Comparison of ENCODE assay signal across 11 cellular contexts in the genomic region with DNA sequence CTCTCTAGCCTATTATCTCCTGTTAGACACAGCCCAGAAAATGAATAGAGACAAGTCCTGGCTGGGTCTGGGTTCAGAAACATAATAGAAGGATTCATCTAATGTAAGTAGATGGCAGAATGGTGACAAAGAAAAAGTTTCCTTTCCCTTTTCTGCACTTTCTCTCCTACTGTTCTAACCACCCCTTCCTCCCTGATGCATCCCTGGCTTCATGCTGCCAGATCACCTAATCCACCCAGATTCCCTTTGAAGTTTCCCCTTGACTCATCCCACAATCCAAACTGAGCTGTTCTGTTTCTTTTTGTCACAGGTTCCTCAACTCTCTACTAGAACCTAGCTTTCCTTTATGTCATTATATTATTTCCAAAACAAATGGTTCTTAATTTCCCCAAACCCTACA. TPM values are rescaled to one million over a fixed set of nuclear protein-coding genes. Genes with fewer than 3 reads are reported as not detected.
DNase-seq lines count a peak whose midpoint lies in the region; ATAC-seq and TF ChIP-seq lines count a peak whose summit lies in the region.
"Had no signal": no experiment of that assay in that cellular context is flagged by ENCODE, and none has a peak within 500 bp of the region (broad histone marks: within the 10 kb centered on the region; RNA-seq: fewer than 3 reads in every experiment).

No MANE protein-coding gene starts in this region.

- no TSS peak for BruUV-seq in PC-3 (replicated peaks; lab: Mats Ljungman, UMichigan)

- POLR2A ChIA-PET in PC-3 (lab: Charles Lee; ENCODE audit: unreplicated experiment) = interaction anchor here (0.6 to 0.7 kb wide), 3 partner anchors 19 to 296 kb away, joined by 3 to 7 read pairs (median 3); no protein-coding TSS in a partner anchor

- H3K9me3 ChIP-seq in PC-3 (ENCODE audit: low read length) (no peaks in the 10 kb centered on the region), esophagus (ENCODE audit: control insufficient read depth in 2 of 2, insufficient read depth in 1 of 2, low read depth in 1 of 2, low read length in 1 of 2) (no peaks in the 10 kb centered on the region), smooth muscle cell (replicated peaks; ENCODE audit: low read depth) (no peaks in the 10 kb centered on the region)

- H3K9me2 ChIP-seq in PC-3 (replicated peaks; ENCODE audit: low read length) = no peaks in the 10 kb centered on the region

- no peak for ATAC-seq in PC-3
- ATAC-seq in HG03095 (IDR thresholded peaks at IDR 0.05; ENCODE audit: unreplicated experiment) = no peak

- H4K20me1 ChIP-seq in PC-3 (ENCODE audit: low read length) (no peaks in the 10 kb centered on the region), smooth muscle cell (ENCODE audit: low read depth) (no peaks in the 10 kb centered on the region)

- peaks cover 72% of the 10 kb centered on the region for H3K4me1 ChIP-seq in PC-3 (ENCODE audit: insufficient read depth, low read length)
- no peaks in the 10 kb centered on the region for H3K4me1 ChIP-seq in esophagus (ENCODE audit: control insufficient read depth in 2 of 2, insufficient read depth in 2 of 2, low read length in 1 of 2)
- H3K4me1 ChIP-seq in smooth muscle cell (ENCODE audit: low read depth) = peaks cover 19% of the 10 kb centered on the region

- H3K27ac ChIP-seq in PC-3 (ENCODE audit: low read length) (peak overlapping the region; percentile 98), esophagus (ENCODE audit: low read depth in 2 of 2, low read length in 1 of 2) (peak overlapping the region; percentile 25 to 68), smooth muscle cell (ENCODE audit: low read depth) (peak overlapping the region; percentile 91), caudate nucleus (ENCODE audit: low read depth, low read length) (no peak overlapping the region)
- H3K27ac ChIP-seq: cardiac muscle cell had no signal

- no peak for TF ChIP-seq CTCF in PC-3 (conservative IDR thresholded peaks at IDR 0.05; ENCODE audit: low read depth, low read length)
- no peak for TF ChIP-seq CTCF in smooth muscle cell (IDR thresholded peaks at IDR 0.05; ENCODE audit: borderline replicate concordance, insufficient read depth, poor library complexity, severe bottlenecking)

- no peak overlapping the region for H2AFZ ChIP-seq in PC-3 (ENCODE audit: low read length)
- H2AFZ ChIP-seq in smooth muscle cell (ENCODE audit: low read depth) = no peak overlapping the region

- H3K4me3 ChIP-seq in PC-3 (ENCODE audit: low read length) = no peak overlapping the region
- H3K4me3 ChIP-seq in esophagus (ENCODE audit: low read depth in 1 of 2, low read length in 2 of 2) = no peak overlapping the region
- peak overlapping the region; percentile 19 for H3K4me3 ChIP-seq in smooth muscle cell
- H3K4me3 ChIP-seq: cardiac muscle cell had no signal

- DNase-seq in HT-29 (ENCODE audit: low spot score) = peak; percentile 59
- DNase-seq in PC-3 = peak; percentile 69
- DNase-seq in smooth muscle cell (lab: John Stamatoyannopoulos, UW; ENCODE audit: unreplicated experiment) = no peak
- DNase-seq in caudate nucleus (lab: John Stamatoyannopoulos, UW) = no peak
- DNase-seq in NCI-H446 (lab: John Stamatoyannopoulos, UW) = no peak
- DNase-seq: activated T-cell treated with anti-CD3 and anti-CD28 coated beads, Interleukin-2, amount 50 U/mL, for 48 hours; NCI-H1105 treated with DMSO at 0.1 percent for 48 hours; occipital lobe had no signal

- no peaks in the 10 kb centered on the region for H3K27me3 ChIP-seq in PC-3 (ENCODE audit: low read length)
- H3K27me3 ChIP-seq in esophagus (ENCODE audit: control insufficient read depth in 1 of 2, insufficient read depth in 2 of 2, low read length in 2 of 2) = no peaks in the 10 kb centered on the region
- no peaks in the 10 kb centered on the region for H3K27me3 ChIP-seq in smooth muscle cell (ENCODE audit: low read depth)
- H3K27me3 ChIP-seq: cardiac muscle cell had no signal

- peaks cover 6% of the 10 kb centered on the region for H3F3A ChIP-seq in PC-3 (ENCODE audit: low read length, unreplicated experiment)
- peaks cover 29% of the 10 kb centered on the region for H3F3A ChIP-seq in smooth muscle cell (ENCODE audit: low read depth)

- H3K4me2 ChIP-seq in PC-3 (ENCODE audit: low read length) (peak overlapping the region; percentile 77), smooth muscle cell (no peak overlapping the region)

- H3K9ac ChIP-seq in PC-3 (ENCODE audit: low read length) (peak overlapping the region; percentile 81), smooth muscle cell (ENCODE audit: low read depth) (peak overlapping the region; percentile 19)

- H3K36me3 ChIP-seq in PC-3 (ENCODE audit: low read depth, low read length) (peaks cover 3% of the 10 kb centered on the region; the same call in 1 of the 2 replicates), esophagus (ENCODE audit: control insufficient read depth in 2 of 2, insufficient read depth in 2 of 2, low read length in 1 of 2) (no peaks in the 10 kb centered on the region), smooth muscle cell (ENCODE audit: low read depth) (no peaks in the 10 kb centered on the region)
- H3K36me3 ChIP-seq: cardiac muscle cell had no signal

- CTCF ChIA-PET in PC-3 (lab: Charles Lee) = interaction anchor here (0.6 kb wide), 1 partner anchor 471 kb away, joined by 3 read pairs; no protein-coding TSS in a partner anchor

- peaks cover 38% of the 10 kb centered on the region for H3K79me2 ChIP-seq in PC-3 (ENCODE audit: low read length)
- no peaks in the 10 kb centered on the region for H3K79me2 ChIP-seq in smooth muscle cell (ENCODE audit: low read depth)

- intact Hi-C loops in PC-3 (cut with micrococcal nuclease) = no loop called here

RNA-seq across cellular contexts. Expression of gene MACC1, which starts 1.1 kb away (rescaled TPM):
- total RNA-seq in HT-29 (2014; rRNA removed; shearing (Covaris generic)) = 9.9 and 12.5 TPM in 2 replicates
- 7.9 and 12.0 TPM in 2 replicates for total RNA-seq in PC-3 (2014; rRNA removed)
- 1 to 10 TPM; 4.9 to 5.6 TPM for polyA plus RNA-seq in esophagus
- 1.3 and 2.9 TPM in 2 replicates for total RNA-seq in smooth muscle cell
- polyA plus RNA-seq in smooth muscle cell = 0.33 TPM in 1 of 2 replicates, not detected in the other
- polyA plus RNA-seq: cardiac muscle cell had no signal

Comparison
In these comparisons a context has a peak if more than half of its experiments do, and no peak if none do; other contexts are left out.
1. DNase-seq: peak in HT-29 (single experiment) and PC-3 (single experiment); none in smooth muscle cell (single experiment), caudate nucleus (0 of 61) and NCI-H446 (0 of 2).